In the genomic region with DNA sequence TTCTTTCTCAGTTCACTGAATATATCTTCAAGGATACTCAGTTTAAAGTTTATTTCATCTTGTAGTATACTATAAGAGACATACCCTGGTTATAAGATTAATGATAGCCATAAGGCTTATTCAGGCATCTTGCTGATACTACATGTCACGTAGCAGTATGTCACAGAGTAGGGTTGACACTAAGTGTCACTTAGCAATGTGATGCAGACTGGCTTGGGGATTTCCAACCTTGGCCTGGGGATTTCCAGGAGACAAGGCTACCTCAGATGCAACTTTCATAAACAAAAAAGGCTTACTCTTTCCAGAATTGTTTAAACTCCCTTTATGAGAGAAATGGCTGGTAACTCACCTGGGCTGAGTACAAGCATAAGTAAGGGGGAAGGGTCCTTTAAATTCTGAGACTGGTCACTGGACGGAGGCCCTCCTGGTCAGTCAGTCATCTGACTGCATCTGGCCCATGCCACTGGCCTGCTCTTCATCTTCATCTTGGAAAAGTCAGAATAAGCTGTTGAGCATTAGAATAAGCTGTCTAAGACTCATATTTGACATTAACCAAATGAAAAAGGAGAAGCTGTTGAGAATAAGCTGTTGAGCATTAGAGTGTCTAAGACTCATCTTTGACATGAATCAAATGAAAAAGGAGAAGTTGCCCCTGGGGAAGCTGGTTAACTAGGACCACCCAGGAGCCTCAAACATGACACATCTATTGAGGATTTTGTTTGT, we compare ENCODE assay signal across 14 cellular contexts. TPM values are rescaled to one million over a fixed set of nuclear protein-coding genes. Genes with fewer than 3 reads are reported as not detected.
A peak's percentile ranks its signal among the peaks of the same experiment; 100 is the strongest.
DNase-seq lines count a peak whose midpoint lies in the region; ATAC-seq and TF ChIP-seq lines count a peak whose summit lies in the region.
"Had no signal": no experiment of that assay in that cellular context is flagged by ENCODE, and none has a peak within 500 bp of the region (broad histone marks: within the 10 kb centered on the region; RNA-seq: fewer than 3 reads in every experiment).

No MANE protein-coding gene starts in this region.

- 76 to 85% (median 84%) methylated on average over 2 of the region's 2 CpGs for WGBS in ovary, 3 donors

- H3K36me3 Mint-ChIP-seq in activated T-cell treated with anti-CD3 and anti-CD28 coated beads, Interleukin-2, amount 50 U/mL, for 72 hours (ENCODE audit: insufficient read depth in 2 of 2), result no peaks in the 10 kb centered on the region
- H3K36me3 Mint-ChIP-seq: activated CD8-positive, alpha-beta memory T cell treated with anti-CD3 and anti-CD28 coated beads, Interleukin-2, amount 10 ng/mL, durations not matched to agents 7 days and 5 days had no signal

- DNase-seq in activated T-cell treated with anti-CD3 and anti-CD28 coated beads, Interleukin-2, amount 50 U/mL, for 72 hours, result peak; percentile 24 to 31
- no peak for DNase-seq in activated T-cell treated with anti-CD3 and anti-CD28 coated beads, Interleukin-2, amount 50 U/mL, for 1 hour
- DNase-seq in HK-2 (ENCODE audit: unreplicated experiment), result peak; percentile 11
- no peak for DNase-seq in left ventricle myocardium inferior
- no peak for DNase-seq in ovary
- DNase-seq in mesenteric fat pad (ENCODE audit: low spot score), result no peak
- no peak for DNase-seq in left cardiac atrium
- DNase-seq: activated CD8-positive, alpha-beta memory T cell treated with anti-CD3 and anti-CD28 coated beads, Interleukin-2, amount 10 ng/mL, durations not matched to agents 7 days and 5 days; heart left ventricle had no signal

- H3K27me3 Mint-ChIP-seq in activated T-cell treated with anti-CD3 and anti-CD28 coated beads, Interleukin-2, amount 50 U/mL, for 72 hours (ENCODE audit: low read depth), result no peaks in the 10 kb centered on the region
- H3K27me3 Mint-ChIP-seq: activated CD8-positive, alpha-beta memory T cell treated with anti-CD3 and anti-CD28 coated beads, Interleukin-2, amount 10 ng/mL, durations not matched to agents 7 days and 5 days had no signal

- H3K36me3 ChIP-seq in left ventricle myocardium inferior (no peaks in the 10 kb centered on the region), ovary (no peaks in the 10 kb centered on the region)
- H3K36me3 ChIP-seq: heart left ventricle had no signal

- no peak for TF ChIP-seq POLR2A in ovary (IDR thresholded peaks at IDR 0.05)

- H3K4me1 ChIP-seq in left ventricle myocardium inferior (no peaks in the 10 kb centered on the region), ovary (ENCODE audit: insufficient read depth) (no peaks in the 10 kb centered on the region)
- H3K4me1 ChIP-seq: heart left ventricle had no signal

- no peaks in the 10 kb centered on the region for H3K4me1 Mint-ChIP-seq in activated T-cell treated with anti-CD3 and anti-CD28 coated beads, Interleukin-2, amount 50 U/mL, for 72 hours (ENCODE audit: low read depth)
- H3K4me1 Mint-ChIP-seq: activated CD8-positive, alpha-beta memory T cell treated with anti-CD3 and anti-CD28 coated beads, Interleukin-2, amount 10 ng/mL, durations not matched to agents 7 days and 5 days; neural crest cell had no signal

- TF ChIP-seq EP300 in ovary (IDR thresholded peaks at IDR 0.05), result no peak

- peaks cover 9% of the 10 kb centered on the region for H3K9me3 ChIP-seq in left ventricle myocardium inferior (replicated peaks)
- no peaks in the 10 kb centered on the region for H3K9me3 ChIP-seq in ovary

- H3K4me3 ChIP-seq in left ventricle myocardium inferior (no peak overlapping the region), ovary (no peak overlapping the region)
- H3K4me3 ChIP-seq: heart left ventricle had no signal

- H3K27me3 ChIP-seq in left ventricle myocardium inferior (ENCODE audit: low read depth) (no peaks in the 10 kb centered on the region), ovary (no peaks in the 10 kb centered on the region)
- H3K27me3 ChIP-seq: heart left ventricle had no signal

- no peak overlapping the region for H3K4me3 Mint-ChIP-seq in activated T-cell treated with anti-CD3 and anti-CD28 coated beads, Interleukin-2, amount 50 U/mL, for 72 hours
- H3K4me3 Mint-ChIP-seq: activated CD8-positive, alpha-beta memory T cell treated with anti-CD3 and anti-CD28 coated beads, Interleukin-2, amount 10 ng/mL, durations not matched to agents 7 days and 5 days; neural crest cell had no signal

- intact Hi-C loops in left ventricle myocardium inferior (cut with micrococcal nuclease) (no loop called here), ovary (cut with DNase I) (no loop called here), left cardiac atrium (cut with DNase I) (no loop called here)

- peaks cover 0 to 8% of the 10 kb centered on the region in 2 donors for H3K9me3 Mint-ChIP-seq in activated T-cell treated with anti-CD3 and anti-CD28 coated beads, Interleukin-2, amount 50 U/mL, for 72 hours

- no peak for TF ChIP-seq CTCF in left ventricle myocardium inferior (IDR thresholded peaks at IDR 0.05; ENCODE audit: borderline replicate concordance)
- no peak for TF ChIP-seq CTCF in ovary (IDR thresholded peaks at IDR 0.05)

- peak; percentile 61 to 85 for ATAC-seq in activated T-cell treated with anti-CD3 and anti-CD28 coated beads, Interleukin-2, amount 50 U/mL, for 72 hours (replicated peaks in 1 of 2)
- ATAC-seq in HG02798 (IDR thresholded peaks at IDR 0.05; ENCODE audit: poor library complexity, unreplicated experiment), result peak; percentile 96
- ATAC-seq in left cardiac atrium, result no peak
- ATAC-seq: activated CD8-positive, alpha-beta memory T cell treated with anti-CD3 and anti-CD28 coated beads, Interleukin-2, amount 10 ng/mL, durations not matched to agents 7 days and 5 days; heart left ventricle had no signal

- H3K27ac ChIP-seq in left ventricle myocardium inferior (replicated peaks) (no peak overlapping the region), ovary (no peak overlapping the region)
- H3K27ac ChIP-seq: heart left ventricle had no signal

- H3K27ac Mint-ChIP-seq in activated T-cell treated with anti-CD3 and anti-CD28 coated beads, Interleukin-2, amount 50 U/mL, for 72 hours, result no peak overlapping the region
- H3K27ac Mint-ChIP-seq: activated CD8-positive, alpha-beta memory T cell treated with anti-CD3 and anti-CD28 coated beads, Interleukin-2, amount 10 ng/mL, durations not matched to agents 7 days and 5 days had no signal

RNA-seq across cellular contexts. Expression of a gene that starts 9.5 kb away (rescaled TPM):
- not detected for total RNA-seq in activated T-cell treated with anti-CD3 and anti-CD28 coated beads, Interleukin-2, amount 50 U/mL, for 72 hours
- total RNA-seq in left ventricle myocardium inferior, result not detected
- under 1 TPM in 2 of 7 donors, not detected in 5; 0.10 to 0.24 TPM for total RNA-seq in ovary
- polyA plus RNA-seq in ovary, result not detected
- total RNA-seq in mesenteric fat pad, result not detected
- not detected for total RNA-seq in left cardiac atrium
- total RNA-seq: activated CD8-positive, alpha-beta memory T cell treated with anti-CD3 and anti-CD28 coated beads, Interleukin-2, amount 10 ng/mL, durations not matched to agents 7 days and 5 days; chondrocyte; heart left ventricle; M059J; neural crest cell had no signal
- polyA plus RNA-seq: AG04450, heart left ventricle had no signal

Comparison
In these comparisons a context has a peak if more than half of its experiments do, and no peak if none do; other contexts are left out.
1. DNase-seq: peak in activated T-cell treated with anti-CD3 and anti-CD28 coated beads, Interleukin-2, amount 50 U/mL, for 72 hours (2 of 2) and HK-2 (single experiment); none in activated T-cell treated with anti-CD3 and anti-CD28 coated beads, Interleukin-2, amount 50 U/mL, for 1 hour (single experiment), left ventricle myocardium inferior (single experiment), ovary (0 of 5), mesenteric fat pad (single experiment) and left cardiac atrium (single experiment).
2. ATAC-seq: peak in activated T-cell treated with anti-CD3 and anti-CD28 coated beads, Interleukin-2, amount 50 U/mL, for 72 hours (2 of 2) and HG02798 (single experiment); none in left cardiac atrium (0 of 2).